ENCODE assay signal across 8 cellular contexts in genomic region chr13:42272115-42272756, GRCh38. TPM values are rescaled to one million over a fixed set of nuclear protein-coding genes. Genes with fewer than 3 reads are reported as not detected.
DNase-seq lines count a peak whose midpoint lies in the region; ATAC-seq and TF ChIP-seq lines count a peak whose summit lies in the region.

TSS of gene AKAP11 (plus strand) at chr13:42272152. CDS start at chr13:42286349, 14,197 bp downstream.

- peak within 1 kb of the TSS; percentile 50 for H3K27ac Mint-ChIP-seq in WTC11

- peak within 1 kb of the TSS; percentile 89 for H3K4me3 ChIP-seq in Karpas-422 (ENCODE audit: low read length)

- H3K27ac ChIP-seq in Karpas-422 (ENCODE audit: low read length) (peak within 1 kb of the TSS; percentile 91), layer of hippocampus (ENCODE audit: low read depth, low read length) (peak within 1 kb of the TSS; percentile 96)

- peaks cover 52% of the 10 kb centered on the region for H3K79me2 ChIP-seq in Karpas-422 (ENCODE audit: low read length)

- peaks cover 11% of the 10 kb centered on the region for H3K27me3 Mint-ChIP-seq in WTC11 (ENCODE audit: low read depth)

- peaks cover 38% of the 10 kb centered on the region for H3K4me1 Mint-ChIP-seq in WTC11

- H3K9me3 ChIP-seq in Karpas-422 (ENCODE audit: low read length): no peaks in the 10 kb centered on the region

- peak within 1 kb of the TSS; percentile 93 for H3K4me3 Mint-ChIP-seq in WTC11

- H3K4me2 ChIP-seq in Karpas-422 (ENCODE audit: low read depth, low read length, poor library complexity, severe bottlenecking): peak within 1 kb of the TSS; percentile 91

- ATAC-seq in GM21737 (IDR thresholded peaks at IDR 0.05; ENCODE audit: unreplicated experiment) (peak; percentile 20), WTC11 (peak; percentile 54)

- no peaks in the 10 kb centered on the region for H3K9me2 ChIP-seq in Karpas-422 (replicated peaks; ENCODE audit: insufficient read depth, low read length)

- H3K9me3 Mint-ChIP-seq in WTC11: peaks cover 29% of the 10 kb centered on the region

- H3K36me3 ChIP-seq in Karpas-422 (ENCODE audit: insufficient read depth, low read length): peaks cover 12% of the 10 kb centered on the region

- TF ChIP-seq CTCF in WTC11 (IDR thresholded peaks at IDR 0.05): no peak

- H3K36me3 Mint-ChIP-seq in WTC11: peaks cover 24% of the 10 kb centered on the region

- H3K4me1 ChIP-seq in Karpas-422 (ENCODE audit: low read length): peaks cover 52% of the 10 kb centered on the region

- POLR2A ChIA-PET in WTC11 (lab: Charles Lee): interaction anchor here (0.6 to 1.5 kb wide), 5 partner anchors 8 to 224 kb away, joined by 3 to 6 read pairs (median 4); partner anchors contain the start of gene DGKH

- H3K27me3 ChIP-seq in Karpas-422 (ENCODE audit: low read length) (no peaks in the 10 kb centered on the region), layer of hippocampus (ENCODE audit: control insufficient read depth, insufficient read depth, low read length) (no peaks in the 10 kb centered on the region)

- CTCF ChIA-PET in WTC11 (lab: Charles Lee): interaction anchor here (0.6 to 1.2 kb wide), 5 partner anchors 12 to 1081 kb away, joined by 3 to 4 read pairs (median 3); no protein-coding TSS in a partner anchor

- peak within 1 kb of the TSS; percentile 93 for H3K9ac ChIP-seq in Karpas-422 (ENCODE audit: low read length)

- no peaks in the 10 kb centered on the region for H4K20me1 ChIP-seq in Karpas-422 (ENCODE audit: insufficient read depth, low read depth, low read length)

- DNase-seq in GDM1 (lab: John Stamatoyannopoulos, UW) (peak; percentile 68), Karpas-422 (peak; percentile 83), WTC11 (ENCODE audit: low spot score) (peak; percentile 60), cerebellar cortex (ENCODE audit: low spot score) (peak; percentile 41), islet precursor cell (no peak)
- DNase-seq in stimulated activated CD4-positive, alpha-beta T cell treated with anti-CD3 and anti-CD28 coated beads, Interleukin-1b, Interleukin-23, amount 100 ng/mL, for 48 hours: peak; percentile 53

- H2AFZ ChIP-seq in Karpas-422 (ENCODE audit: low read length): peak within 1 kb of the TSS; percentile 76; the same call in 1 of the 2 replicates

TF ChIP-seq in WTC11, 78 proteins besides CTCF, POLR2A, EP300 and RAD21:
- TF ChIP-seq E2F4 (CRISPR knock-in tag; IDR thresholded peaks at IDR 0.05; ENCODE audit: borderline replicate concordance, low read depth) (no peak), NR2C2 (CRISPR knock-in tag; IDR thresholded peaks at IDR 0.05) (no peak), MYBL2 (CRISPR knock-in tag; IDR thresholded peaks at IDR 0.05) (no peak; the same call in 1 of the 2 replicates), ZNF263 (CRISPR knock-in tag; IDR thresholded peaks at IDR 0.05; ENCODE audit: low read depth) (peak; percentile 90), ZBTB21 (CRISPR knock-in tag; IDR thresholded peaks at IDR 0.05; ENCODE audit: borderline replicate concordance) (peak; percentile 74; the same call in 1 of the 2 replicates), MAX (CRISPR knock-in tag; IDR thresholded peaks at IDR 0.05) (0 out of 2 replicates have a peak, but pooled peaks have one; percentile 6), ZNF416 (CRISPR knock-in tag; IDR thresholded peaks at IDR 0.05) (no peak), NFE2L1 (CRISPR knock-in tag; IDR thresholded peaks at IDR 0.05) (no peak), ZNF121 (CRISPR knock-in tag; IDR thresholded peaks at IDR 0.05) (no peak), E2F5 (CRISPR knock-in tag; IDR thresholded peaks at IDR 0.05) (0 out of 2 replicates have a peak, but pooled peaks have one; percentile 7), FOXP4 (CRISPR knock-in tag; IDR thresholded peaks at IDR 0.05) (peak; percentile 67; the same call in 1 of the 2 replicates), ZNF532 (CRISPR knock-in tag; IDR thresholded peaks at IDR 0.05; ENCODE audit: borderline replicate concordance) (no peak), ATF2 (CRISPR knock-in tag; IDR thresholded peaks at IDR 0.05; ENCODE audit: borderline replicate concordance, low read depth) (no peak)
TF ChIP-seq in WTC11: peak in this region for 5.

RNA-seq across cellular contexts. Expression of gene AKAP11, which starts in this region (rescaled TPM):
- 30.1 and 64.7 TPM in 2 replicates for total RNA-seq in Karpas-422 (2014; rRNA removed; shearing (Covaris generic); ENCODE audit: low replicate concordance)
- 16.7 to 18.2 TPM (median 17.7 TPM) in 3 replicates for total RNA-seq in WTC11 (2021)
